Comparison of ENCODE assay signal across 17 cellular contexts in genomic region chr1:178500936-178501554, GRCh38. TPM values are rescaled to one million over a fixed set of nuclear protein-coding genes. Genes with fewer than 3 reads are reported as not detected.
DNase-seq lines count a peak whose midpoint lies in the region; ATAC-seq, FAIRE-seq and TF ChIP-seq lines count a peak whose summit lies in the region.
"Had no signal": no experiment of that assay in that cellular context is flagged by ENCODE, and none has a peak within 500 bp of the region (broad histone marks: within the 10 kb centered on the region; RNA-seq: fewer than 3 reads in every experiment).

No MANE protein-coding gene starts in this region.

- no peak overlapping the region for H2BK20ac ChIP-seq in H1 (ENCODE audit: low read length)

- no peaks in the 10 kb centered on the region for H3K27me3 Mint-ChIP-seq in natural killer cell treated with Interleukin-12 subunit alpha and Interleukin-12 subunit beta and Interleukin-15 and Interleukin-18, amount 100 ng/mL, for 72 hours
- H3K27me3 Mint-ChIP-seq in natural killer cell (ENCODE audit: low read depth in 2 of 2), result peaks cover 3 to 8% of the 10 kb centered on the region in 2 donors
- H3K27me3 Mint-ChIP-seq in chondrocyte (ENCODE audit: low read depth), result no peaks in the 10 kb centered on the region
- H3K27me3 Mint-ChIP-seq: activated naive CD4-positive, alpha-beta T cell treated with anti-CD3 and anti-CD28 coated beads, Interleukin-2, amount 50 U/mL, for 24 hours had no signal

- peak; percentile 26 to 47; a peak in 3 of 4 replicates for TF ChIP-seq RAD21 in H1 (IDR thresholded peaks at IDR 0.05 in 1 of 2, conservative IDR thresholded peaks at IDR 0.05 in 1 of 2; ENCODE audit: low read depth in 2 of 2, low read length in 2 of 2)

- no peak for TF ChIP-seq EP300 in H1 (IDR thresholded peaks at IDR 0.05; ENCODE audit: borderline replicate concordance in 1 of 2, low read depth in 2 of 2, low read length in 2 of 2)

- peak overlapping the region; percentile 6; the same call in 1 of the 2 replicates for H2AFZ ChIP-seq in H1 (ENCODE audit: low read length)

- H3K27ac Mint-ChIP-seq in natural killer cell treated with Interleukin-12 subunit alpha and Interleukin-12 subunit beta and Interleukin-15 and Interleukin-18, amount 100 ng/mL, for 72 hours, result no peak overlapping the region
- H3K27ac Mint-ChIP-seq in natural killer cell, result no peak overlapping the region
- H3K27ac Mint-ChIP-seq in chondrocyte (ENCODE audit: unreplicated experiment), result no peak overlapping the region
- H3K27ac Mint-ChIP-seq: activated naive CD4-positive, alpha-beta T cell treated with anti-CD3 and anti-CD28 coated beads, Interleukin-2, amount 50 U/mL, for 24 hours had no signal

- H3K27ac ChIP-seq in H1 (ENCODE audit: low read depth, low read length), result no peak overlapping the region
- H3K27ac ChIP-seq: ascending aorta, RWPE1 had no signal

- peak; percentile 44 for DNase-seq in natural killer cell treated with Interleukin-12 subunit alpha and Interleukin-12 subunit beta and Interleukin-15 and Interleukin-18, amount 100 ng/mL, for 72 hours (ENCODE audit: low spot score)
- DNase-seq in natural killer cell (no peak), H1 (ENCODE audit: low read depth in 1 of 2, low spot score in 2 of 2) (no peak), chondrocyte (ENCODE audit: low spot score) (no peak), DMS153 treated with DMSO at 0.1 percent for 48 hours (lab: John Stamatoyannopoulos, UW; ENCODE audit: unreplicated experiment) (no peak)

- intact Hi-C loops in natural killer cell (cut with micrococcal nuclease), result loop anchor here (2.0 kb wide), 1 partner anchor 190 kb away; no protein-coding TSS in a partner anchor

- no peaks in the 10 kb centered on the region for H3K9me3 ChIP-seq in H1 (ENCODE audit: insufficient read depth in 2 of 2, low read depth in 1 of 2, low read length in 1 of 2)
- H3K9me3 ChIP-seq: ascending aorta had no signal

- H3K56ac ChIP-seq in H1 (replicated peaks; ENCODE audit: insufficient read length, low read depth, low read length), result no peak overlapping the region

- H3K4me2 ChIP-seq in H1 (ENCODE audit: insufficient read depth in 1 of 2, low read depth in 2 of 2, low read length in 2 of 2), result no peak overlapping the region

- no peak for ATAC-seq in natural killer cell treated with Interleukin-12 subunit alpha and Interleukin-12 subunit beta and Interleukin-15 and Interleukin-18, amount 100 ng/mL, for 72 hours
- no peak for ATAC-seq in natural killer cell
- peak; percentile 9 for ATAC-seq in HG03175 (IDR thresholded peaks at IDR 0.05; ENCODE audit: unreplicated experiment)
- ATAC-seq in GM21528 (IDR thresholded peaks at IDR 0.05; ENCODE audit: low FRiP score, unreplicated experiment), result no peak
- no peak for ATAC-seq in GM19463 (IDR thresholded peaks at IDR 0.05; ENCODE audit: unreplicated experiment)

- no peak overlapping the region for H4K91ac ChIP-seq in H1 (replicated peaks; ENCODE audit: insufficient read length, low read length)

- H4K20me1 ChIP-seq in H1 (replicated peaks in 1 of 2; ENCODE audit: control insufficient read depth in 1 of 2, insufficient read depth in 2 of 2, low read length in 2 of 2), result no peaks in the 10 kb centered on the region

- TF ChIP-seq CTCF in natural killer cell (IDR thresholded peaks at IDR 0.05), result no peak
- peak; percentile 49 to 70 (median 66) for TF ChIP-seq CTCF in H1 (IDR thresholded peaks at IDR 0.05; ENCODE audit: control extremely low read depth in 1 of 3, insufficient read depth in 1 of 3, low read depth in 1 of 3, low read length in 3 of 3)
- TF ChIP-seq CTCF in chondrocyte (IDR thresholded peaks at IDR 0.05), result no peak

- H3K18ac ChIP-seq in H1 (ENCODE audit: extremely low read depth, low read length), result no peak overlapping the region

- H3K14ac ChIP-seq in H1 (ENCODE audit: insufficient read length), result no peak overlapping the region

- no peaks in the 10 kb centered on the region for H3K36me3 Mint-ChIP-seq in natural killer cell treated with Interleukin-12 subunit alpha and Interleukin-12 subunit beta and Interleukin-15 and Interleukin-18, amount 100 ng/mL, for 72 hours
- H3K36me3 Mint-ChIP-seq in natural killer cell (no peaks in the 10 kb centered on the region), chondrocyte (ENCODE audit: low read depth) (no peaks in the 10 kb centered on the region)
- H3K36me3 Mint-ChIP-seq: activated naive CD4-positive, alpha-beta T cell treated with anti-CD3 and anti-CD28 coated beads, Interleukin-2, amount 50 U/mL, for 24 hours had no signal

- no peak overlapping the region for H4K5ac ChIP-seq in H1 (ENCODE audit: insufficient read length, low read depth, low read length)

- H3K23ac ChIP-seq in H1 (ENCODE audit: insufficient read length), result no peak overlapping the region

- no peaks in the 10 kb centered on the region for H3K4me1 Mint-ChIP-seq in natural killer cell treated with Interleukin-12 subunit alpha and Interleukin-12 subunit beta and Interleukin-15 and Interleukin-18, amount 100 ng/mL, for 72 hours (ENCODE audit: low read depth in 2 of 2)
- H3K4me1 Mint-ChIP-seq in natural killer cell (peaks cover 0 to 5% of the 10 kb centered on the region in 2 donors), chondrocyte (ENCODE audit: low read depth) (no peaks in the 10 kb centered on the region)
- H3K4me1 Mint-ChIP-seq: activated naive CD4-positive, alpha-beta T cell treated with anti-CD3 and anti-CD28 coated beads, Interleukin-2, amount 50 U/mL, for 24 hours; central memory CD8-positive, alpha-beta T cell had no signal

- no peak overlapping the region for H3K4ac ChIP-seq in H1 (replicated peaks; ENCODE audit: insufficient read length, low read depth, low read length)

- 83% methylated on average over 10 of the region's 10 CpGs; no CpG with 5 or more reads in 1 of the 2 experiments for WGBS in H1 (ENCODE audit: extremely low coverage in 1 of 2, insufficient coverage in 1 of 2, insufficient read length in 1 of 2, insufficient replicate concordance in 2 of 2, low coverage in 1 of 2, low lambda C conversion rate in 2 of 2, missing lambda C conversion rate in 1 of 2), 2 experiments

- no peak overlapping the region for H3K4me3 Mint-ChIP-seq in natural killer cell treated with Interleukin-12 subunit alpha and Interleukin-12 subunit beta and Interleukin-15 and Interleukin-18, amount 100 ng/mL, for 72 hours
- H3K4me3 Mint-ChIP-seq in natural killer cell, result no peak overlapping the region
- no peak overlapping the region for H3K4me3 Mint-ChIP-seq in chondrocyte (ENCODE audit: unreplicated experiment)
- H3K4me3 Mint-ChIP-seq: activated naive CD4-positive, alpha-beta T cell treated with anti-CD3 and anti-CD28 coated beads, Interleukin-2, amount 50 U/mL, for 24 hours; central memory CD8-positive, alpha-beta T cell had no signal

- H3K9ac ChIP-seq in H1 (replicated peaks in 1 of 4; ENCODE audit: extremely low read depth in 1 of 4, low read depth in 3 of 4, low read length in 3 of 4), result no peak overlapping the region

- no peaks in the 10 kb centered on the region; a peak in 1 of 7 replicates for H3K4me1 ChIP-seq in H1 (replicated peaks in 1 of 4; ENCODE audit: control insufficient read depth in 3 of 4, insufficient read depth in 4 of 4, low read length in 3 of 4)
- H3K4me1 ChIP-seq: ascending aorta had no signal

- H2AK5ac ChIP-seq in H1 (ENCODE audit: low read depth, low read length), result no peak overlapping the region

- H3K79me2 ChIP-seq in H1 (ENCODE audit: control insufficient read depth in 1 of 2, insufficient read depth in 2 of 2, low read length in 2 of 2), result no peaks in the 10 kb centered on the region

- POLR2A ChIA-PET in H1 (lab: Charles Lee; ENCODE audit: partially characterized antibody), result interaction anchor here (1.0 to 1.3 kb wide), 2 partner anchors 11 to 181 kb away, joined by 3 read pairs; no protein-coding TSS in a partner anchor

- CTCF ChIA-PET in H1 (lab: Charles Lee; ENCODE audit: partially characterized antibody), result interaction anchor here (0.6 to 13.1 kb wide), 72 partner anchors 8 to 802 kb away, joined by 3 to 238 read pairs (median 5); partner anchors contain the start of gene TEX35

- H3K36me3 ChIP-seq in H1 (ENCODE audit: control insufficient read depth in 2 of 4, insufficient read depth in 4 of 4, low read length in 3 of 4), result no peaks in the 10 kb centered on the region
- H3K36me3 ChIP-seq: ascending aorta had no signal

- no peaks in the 10 kb centered on the region; the same call in none of the 2 replicates for H3K23me2 ChIP-seq in H1 (ENCODE audit: low read depth, low read length)

- no peak overlapping the region for H4K8ac ChIP-seq in H1 (ENCODE audit: extremely low read depth, insufficient read depth, low read length)

- H3K79me1 ChIP-seq in H1 (ENCODE audit: low read depth, low read length), result no peaks in the 10 kb centered on the region

- no peak overlapping the region for H2BK120ac ChIP-seq in H1 (replicated peaks; ENCODE audit: low read depth, low read length)

- no peak for FAIRE-seq in H1 (lab: Jason Lieb, UNC)
- FAIRE-seq: kidney had no signal

- no peak overlapping the region for H3K4me3 ChIP-seq in H1 (ENCODE audit: extremely low read depth in 1 of 4, insufficient read depth in 2 of 4, low read depth in 3 of 4, low read length in 4 of 4)
- H3K4me3 ChIP-seq: ascending aorta had no signal

- no peak overlapping the region for H2BK5ac ChIP-seq in H1 (ENCODE audit: low read depth, low read length)

- H2BK12ac ChIP-seq in H1 (ENCODE audit: low read depth, low read length), result peak overlapping the region; percentile 77; the same call in 1 of the 2 replicates

- H2BK15ac ChIP-seq in H1 (ENCODE audit: low read length), result peak overlapping the region; percentile 74

- no peaks in the 10 kb centered on the region for H3K9me3 Mint-ChIP-seq in natural killer cell treated with Interleukin-12 subunit alpha and Interleukin-12 subunit beta and Interleukin-15 and Interleukin-18, amount 100 ng/mL, for 72 hours
- H3K9me3 Mint-ChIP-seq in natural killer cell (no peaks in the 10 kb centered on the region), chondrocyte (ENCODE audit: low read depth) (no peaks in the 10 kb centered on the region)
- H3K9me3 Mint-ChIP-seq: activated naive CD4-positive, alpha-beta T cell treated with anti-CD3 and anti-CD28 coated beads, Interleukin-2, amount 50 U/mL, for 24 hours; central memory CD8-positive, alpha-beta T cell had no signal

- H3K27me3 ChIP-seq in H1 (replicated peaks in 1 of 4; ENCODE audit: control insufficient read depth in 3 of 4, extremely low read depth in 1 of 4, insufficient read depth in 3 of 4, low read length in 3 of 4), result no peaks in the 10 kb centered on the region
- H3K27me3 ChIP-seq: ascending aorta had no signal

- TF ChIP-seq POLR2A in H1 (IDR thresholded peaks at IDR 0.05; ENCODE audit: control extremely low read depth in 1 of 2, low read depth in 2 of 2, low read length in 2 of 2), result no peak

RNA-seq across cellular contexts. Expression of gene CLEC20A, which starts 4.3 kb away (rescaled TPM):
- not detected for total RNA-seq in natural killer cell treated with Interleukin-12 subunit alpha and Interleukin-12 subunit beta and Interleukin-15 and Interleukin-18, amount 100 ng/mL, for 72 hours
- total RNA-seq in natural killer cell (not detected), chondrocyte (not detected in 3 replicates)
- not detected in 2 replicates for total RNA-seq in H1 (2021; fragmentation: NEBNext Ultra II Directional; extraction: Animal tissue kit (Norgen Biotek cat#: 25700))
- not detected in 2 replicates for polyA plus RNA-seq in H1 (2011; rRNA removed)
- not detected for polyA plus RNA-seq in H1 (2011; cell fraction: cytosol; rRNA removed)
- polyA plus RNA-seq in H1 (2011; cell fraction: nucleus; rRNA removed), result not detected
- not detected in 4 replicates for polyA plus RNA-seq in H1 (2012, experiment 1 of 2)
- polyA plus RNA-seq in H1 (2012, experiment 2 of 2), result not detected
- not detected for polyA plus RNA-seq in H1 (2013, experiment 1 of 2)
- polyA plus RNA-seq in H1 (2013, experiment 2 of 2), result not detected
- not detected in 2 replicates for polyA minus RNA-seq in H1 (2011; rRNA and poly(A)+ RNA removed)
- not detected for polyA minus RNA-seq in H1 (2011; cell fraction: cytosol; rRNA and poly(A)+ RNA removed)
- polyA minus RNA-seq in H1 (2011; cell fraction: nucleus; rRNA and poly(A)+ RNA removed), result not detected
- total RNA-seq: ascending aorta, lung microvascular endothelial cell, omental fat pad had no signal
- polyA plus RNA-seq: AG04450, esophagus had no signal

RNA-seq across cellular contexts. Expression of gene TEX35, which starts 11.9 kb away (rescaled TPM):
- not detected for total RNA-seq in natural killer cell treated with Interleukin-12 subunit alpha and Interleukin-12 subunit beta and Interleukin-15 and Interleukin-18, amount 100 ng/mL, for 72 hours
- total RNA-seq in natural killer cell (not detected), chondrocyte (not detected in 3 replicates)
- total RNA-seq in H1 (2021; fragmentation: NEBNext Ultra II Directional; extraction: Animal tissue kit (Norgen Biotek cat#: 25700)), result not detected in 2 replicates
- 0.03 TPM in 1 of 2 replicates, not detected in the other for polyA plus RNA-seq in H1 (2011; rRNA removed)
- 0.04 TPM for polyA plus RNA-seq in H1 (2011; cell fraction: cytosol; rRNA removed)
- 0.11 TPM for polyA plus RNA-seq in H1 (2011; cell fraction: nucleus; rRNA removed)
- 0.09 TPM in 1 of 4 replicates, not detected in the others for polyA plus RNA-seq in H1 (2012, experiment 1 of 2)
- polyA plus RNA-seq in H1 (2012, experiment 2 of 2), result not detected
- polyA plus RNA-seq in H1 (2013, experiment 1 of 2), result not detected
- 0.02 TPM for polyA plus RNA-seq in H1 (2013, experiment 2 of 2)
- polyA minus RNA-seq in H1 (2011; rRNA and poly(A)+ RNA removed), result not detected in 2 replicates
- polyA minus RNA-seq in H1 (2011; cell fraction: cytosol; rRNA and poly(A)+ RNA removed), result not detected
- polyA minus RNA-seq in H1 (2011; cell fraction: nucleus; rRNA and poly(A)+ RNA removed), result not detected
- total RNA-seq: ascending aorta, kidney, lung microvascular endothelial cell, omental fat pad had no signal
- polyA plus RNA-seq: AG04450 had no signal

Comparison
In these comparisons a context has a peak if more than half of its experiments do, and no peak if none do; other contexts are left out.
1. CTCF ChIP-seq: peak in H1 (3 of 3); none in natural killer cell (single experiment) and chondrocyte (single experiment).